ENCODE assay signal across 8 cellular contexts in genomic region chr2:38224181-38224580, GRCh38.
"Had no signal": no experiment of that assay in that cellular context is flagged by ENCODE, and none has a peak within 500 bp of the region (broad histone marks: within the 10 kb centered on the region; RNA-seq: fewer than 3 reads in every experiment).

No MANE protein-coding gene starts in this region.

- H3K4me1 ChIP-seq: HAP-1 had no signal

- H3K4me3 ChIP-seq: HAP-1, K562 had no signal

- H3K9me3 ChIP-seq: HAP-1 had no signal

- H3K9me3 Mint-ChIP-seq: HFFc6 had no signal

- H3K27ac Mint-ChIP-seq: HFFc6 had no signal

- H3K36me3 ChIP-seq: HAP-1 had no signal

- H3K4me3 Mint-ChIP-seq: HFFc6 had no signal

- FAIRE-seq: HTR-8/SVneo, K562 had no signal

- DNase-seq: GOT3, HFFc6, IMR-90, KG1 had no signal

- ATAC-seq: HCT116, K562 had no signal
